10 cellular contexts compared by ENCODE assay signal in the genomic region with DNA sequence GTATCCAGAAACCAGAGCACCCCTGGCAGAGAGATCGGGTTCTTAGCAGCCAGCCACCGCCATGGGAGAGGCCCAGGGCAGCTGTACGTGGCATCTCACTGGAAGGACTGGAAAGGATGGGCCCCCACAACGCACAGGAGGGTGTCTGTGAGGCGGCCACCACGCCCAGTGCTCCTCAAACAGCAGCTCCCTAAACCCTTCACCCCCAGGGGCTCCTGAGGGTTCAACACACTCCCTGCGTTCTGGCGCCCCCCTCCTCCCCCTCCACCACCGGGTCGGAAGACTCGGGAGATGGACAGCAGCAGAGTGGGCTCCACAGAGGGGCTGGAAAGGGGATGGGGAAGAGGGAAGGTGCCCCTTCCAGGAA. TPM values are rescaled to one million over a fixed set of nuclear protein-coding genes. Genes with fewer than 3 reads are reported as not detected.
A peak's percentile ranks its signal among the peaks of the same experiment; 100 is the strongest.
DNase-seq lines count a peak whose midpoint lies in the region; ATAC-seq and TF ChIP-seq lines count a peak whose summit lies in the region.
"Had no signal": no experiment of that assay in that cellular context is flagged by ENCODE, and none has a peak within 500 bp of the region (broad histone marks: within the 10 kb centered on the region; RNA-seq: fewer than 3 reads in every experiment).

No MANE protein-coding gene starts in this region.

- no peak for ATAC-seq in GM21737 (IDR thresholded peaks at IDR 0.05; ENCODE audit: unreplicated experiment)
- ATAC-seq in GM21717 (IDR thresholded peaks at IDR 0.05; ENCODE audit: unreplicated experiment), result no peak

- H3K36me3 Mint-ChIP-seq in Calu3 (ENCODE audit: insufficient read depth, unreplicated experiment), result peaks cover 21% of the 10 kb centered on the region
- no peaks in the 10 kb centered on the region for H3K36me3 Mint-ChIP-seq in osteocyte (ENCODE audit: unreplicated experiment)
- H3K36me3 Mint-ChIP-seq: IgD-negative memory B cell had no signal

- H3K27me3 Mint-ChIP-seq in Calu3 (ENCODE audit: unreplicated experiment) (no peaks in the 10 kb centered on the region), osteocyte (ENCODE audit: unreplicated experiment) (no peaks in the 10 kb centered on the region)

- peak overlapping the region; percentile 57 for H3K4me3 ChIP-seq in NB4 (ENCODE audit: low read depth, low read length)

- H3K4me3 Mint-ChIP-seq in Calu3 (ENCODE audit: low read depth, unreplicated experiment) (peak overlapping the region; percentile 58), osteocyte (ENCODE audit: unreplicated experiment) (peak overlapping the region; percentile 65)

- no TSS peak for BruUV-seq in Calu3 (replicated peaks; lab: Mats Ljungman, UMichigan)

- no peak overlapping the region for H3K27ac Mint-ChIP-seq in Calu3 (ENCODE audit: unreplicated experiment)
- peak overlapping the region; percentile 56 for H3K27ac Mint-ChIP-seq in osteocyte (ENCODE audit: unreplicated experiment)
- H3K27ac Mint-ChIP-seq: IgD-negative memory B cell had no signal

- CTCF ChIA-PET in Calu3 (lab: Charles Lee), result no interaction called here

- H3K27ac ChIP-seq in cingulate gyrus (ENCODE audit: low read depth, low read length), result peak overlapping the region; percentile 32

- DNase-seq in Calu3 (no peak), NB4 (ENCODE audit: low read depth) (peak; percentile 35), osteocyte (ENCODE audit: extremely low spot score, unreplicated experiment) (no peak), OCI-M1 (lab: John Stamatoyannopoulos, UW) (no peak), T-helper 2 cell (no peak)
- DNase-seq: kidney had no signal

- TF ChIP-seq CTCF in Calu3 (IDR thresholded peaks at IDR 0.05; ENCODE audit: unreplicated experiment) (no peak), NB4 (IDR thresholded peaks at IDR 0.05; ENCODE audit: low read depth, low read length) (no peak), osteocyte (IDR thresholded peaks at IDR 0.05) (no peak)

- H3K4me1 Mint-ChIP-seq in Calu3 (ENCODE audit: low read depth, unreplicated experiment) (peaks cover 9% of the 10 kb centered on the region), osteocyte (ENCODE audit: unreplicated experiment) (peaks cover 19% of the 10 kb centered on the region)

- intact Hi-C loops in Calu3 (cut with micrococcal nuclease; ENCODE audit: unreplicated experiment), result no loop called here

- H3K9me3 Mint-ChIP-seq in Calu3 (ENCODE audit: low read depth, unreplicated experiment) (no peaks in the 10 kb centered on the region), osteocyte (ENCODE audit: unreplicated experiment) (no peaks in the 10 kb centered on the region)
- H3K9me3 Mint-ChIP-seq: IgD-negative memory B cell had no signal

- no peak for TF ChIP-seq POLR2A in NB4 (IDR thresholded peaks at IDR 0.05; ENCODE audit: extremely low read depth, insufficient read length)

RNA-seq across cellular contexts. Expression of a gene that starts 1.1 kb away (rescaled TPM):
- total RNA-seq in Calu3 (2022) (21.1 and 27.5 TPM in 2 replicates), osteocyte (24.8 and 27.3 TPM in 2 replicates)

RNA-seq across cellular contexts. Expression of a gene that starts 9.4 kb away (rescaled TPM):
- total RNA-seq in Calu3 (2022), result 52.9 and 69.2 TPM in 2 replicates
- 37.7 and 38.3 TPM in 2 replicates for total RNA-seq in osteocyte

RNA-seq across cellular contexts. Expression of a gene that starts 9.8 kb away (rescaled TPM):
- total RNA-seq in Calu3 (2022) (14.3 and 23.7 TPM in 2 replicates), osteocyte (6.4 and 6.9 TPM in 2 replicates)

RNA-seq across cellular contexts. Expression of a gene that starts 15.6 kb away (rescaled TPM):
- total RNA-seq in Calu3 (2022), result 49.7 and 54.7 TPM in 2 replicates
- 52.5 and 55.7 TPM in 2 replicates for total RNA-seq in osteocyte

RNA-seq across cellular contexts. Expression of a gene that starts 47.0 kb away (rescaled TPM):
- total RNA-seq in Calu3 (2022) (298 and 337 TPM in 2 replicates), osteocyte (347 and 362 TPM in 2 replicates)
